In genomic region chr9:127937046-127937382, GRCh38 we compare ENCODE assay signal across 8 cellular contexts. TPM values are rescaled to one million over a fixed set of nuclear protein-coding genes. Genes with fewer than 3 reads are reported as not detected.
DNase-seq lines count a peak whose midpoint lies in the region; ATAC-seq and TF ChIP-seq lines count a peak whose summit lies in the region.

No MANE protein-coding gene starts in this region.

- no peak for TF ChIP-seq CTCF in AG04450 (IDR thresholded peaks at IDR 0.05; ENCODE audit: low read depth, low read length)
- no peak for TF ChIP-seq CTCF in GM10266 (IDR thresholded peaks at IDR 0.05; ENCODE audit: control insufficient read depth, insufficient read depth, low read depth, missing control alignments)

- peak overlapping the region; percentile 74 for H3K9ac ChIP-seq in HUES6 (ENCODE audit: low read length)
- peak overlapping the region; percentile 75 for H3K9ac ChIP-seq in muscle layer of colon (ENCODE audit: low read length)

- H3K27me3 ChIP-seq in AG04450 (ENCODE audit: control insufficient read depth, insufficient read depth, low read length) (no peaks in the 10 kb centered on the region), HUES6 (ENCODE audit: control insufficient read depth, insufficient read depth, low read length) (no peaks in the 10 kb centered on the region), muscle layer of colon (ENCODE audit: control insufficient read depth in 1 of 2, insufficient read depth in 2 of 2, low read length in 2 of 2) (no peaks in the 10 kb centered on the region)

- CTCF ChIA-PET in AG04450 (lab: Charles Lee) = no interaction called here

- ATAC-seq in HG02571 (IDR thresholded peaks at IDR 0.05; ENCODE audit: unreplicated experiment) = no peak

- H3K9me3 ChIP-seq in AG04450 (ENCODE audit: control insufficient read depth, insufficient read depth, low read length) (no peaks in the 10 kb centered on the region; the same call in 1 of the 2 replicates), HUES6 (ENCODE audit: control insufficient read depth, insufficient read depth, low read depth, low read length) (no peaks in the 10 kb centered on the region), muscle layer of colon (ENCODE audit: low read length) (no peaks in the 10 kb centered on the region)

- peak overlapping the region; percentile 22 for H3K27ac ChIP-seq in AG04450 (ENCODE audit: low read depth, low read length)
- no peak overlapping the region for H3K27ac ChIP-seq in HUES6 (ENCODE audit: low read depth, low read length)
- peak overlapping the region; percentile 55 for H3K27ac ChIP-seq in caudate nucleus (ENCODE audit: low read depth, low read length)
- peak overlapping the region; percentile 65 for H3K27ac ChIP-seq in muscle layer of colon (ENCODE audit: low read depth, low read length)

- POLR2A ChIA-PET in AG04450 (lab: Yijun Ruan, JAX) = interaction anchor here (0.9 kb wide), 1 partner anchor 161 kb away, joined by 5 read pairs; no protein-coding TSS in a partner anchor

- DNase-seq in AG04450 (ENCODE audit: low read depth, low spot score) (no peak), caudate nucleus (lab: John Stamatoyannopoulos, UW) (no peak), SKM-1 (lab: John Stamatoyannopoulos, UW; ENCODE audit: unreplicated experiment) (no peak), GM10266 (ENCODE audit: extremely low spot score) (no peak), foreskin melanocyte (no peak)

- peaks cover 15% of the 10 kb centered on the region for H3K4me1 ChIP-seq in HUES6 (ENCODE audit: control insufficient read depth, insufficient read depth, low read length)
- H3K4me1 ChIP-seq in muscle layer of colon (ENCODE audit: insufficient read depth, low read length) = peaks cover 33% of the 10 kb centered on the region

- peaks cover 3% of the 10 kb centered on the region for H3K36me3 ChIP-seq in HUES6 (ENCODE audit: control insufficient read depth, insufficient read depth, low read length)
- H3K36me3 ChIP-seq in muscle layer of colon (ENCODE audit: insufficient read depth, low read length) = peaks cover 9% of the 10 kb centered on the region

- peak overlapping the region; percentile 96 for H3K4me3 ChIP-seq in AG04450 (ENCODE audit: low read depth, low read length)
- H3K4me3 ChIP-seq in HUES6 (ENCODE audit: low read depth, low read length) = peak overlapping the region; percentile 87
- H3K4me3 ChIP-seq in muscle layer of colon (ENCODE audit: low read depth in 1 of 2, low read length in 2 of 2) = peak overlapping the region; percentile 82 to 90

RNA-seq across cellular contexts. Expression of gene DPM2, which starts 0.6 kb away (rescaled TPM):
- 25.3 and 30.9 TPM in 2 replicates for polyA plus RNA-seq in AG04450 (2011; rRNA removed)
- polyA minus RNA-seq in AG04450 (2011; rRNA and poly(A)+ RNA removed) = 33.6 and 41.2 TPM in 2 replicates

RNA-seq across cellular contexts. Expression of gene PIP5KL1, which starts 6.4 kb away (rescaled TPM):
- 1.2 TPM in 2 replicates for polyA plus RNA-seq in AG04450 (2011; rRNA removed)
- 1.2 and 1.3 TPM in 2 replicates for polyA minus RNA-seq in AG04450 (2011; rRNA and poly(A)+ RNA removed)

RNA-seq across cellular contexts. Expression of gene ST6GALNAC4, which starts 20.2 kb away (rescaled TPM):
- 15.0 and 24.3 TPM in 2 replicates for polyA plus RNA-seq in AG04450 (2011; rRNA removed)
- 19.2 and 23.6 TPM in 2 replicates for polyA minus RNA-seq in AG04450 (2011; rRNA and poly(A)+ RNA removed)

RNA-seq across cellular contexts. Expression of gene ST6GALNAC6, which starts 37.6 kb away (rescaled TPM):
- polyA plus RNA-seq in AG04450 (2011; rRNA removed) = 40.6 and 58.2 TPM in 2 replicates
- polyA minus RNA-seq in AG04450 (2011; rRNA and poly(A)+ RNA removed) = 47.7 and 59.0 TPM in 2 replicates

RNA-seq across cellular contexts. Expression of gene EEIG1, which starts 43.8 kb away (rescaled TPM):
- polyA plus RNA-seq in AG04450 (2011; rRNA removed) = 8.3 and 8.6 TPM in 2 replicates
- 5.2 and 11.1 TPM in 2 replicates for polyA minus RNA-seq in AG04450 (2011; rRNA and poly(A)+ RNA removed)
